In genomic region chr17:57090560-57091185, GRCh38 we compare ENCODE assay signal across 13 cellular contexts. TPM values are rescaled to one million over a fixed set of nuclear protein-coding genes. Genes with fewer than 3 reads are reported as not detected.
DNase-seq lines count a peak whose midpoint lies in the region; ATAC-seq and TF ChIP-seq lines count a peak whose summit lies in the region.
"Had no signal": no experiment of that assay in that cellular context is flagged by ENCODE, and none has a peak within 500 bp of the region (broad histone marks: within the 10 kb centered on the region; RNA-seq: fewer than 3 reads in every experiment).

No MANE protein-coding gene starts in this region.

- no peaks in the 10 kb centered on the region for H3K9me3 ChIP-seq in SK-N-MC (ENCODE audit: low read depth, low read length)
- H3K9me3 ChIP-seq: SJCRH30 had no signal

- no peak for TF ChIP-seq CTCF in fibroblast of the aortic adventitia (IDR thresholded peaks at IDR 0.05; ENCODE audit: insufficient read depth, low read length)

- H3K9ac ChIP-seq in SK-N-MC (ENCODE audit: insufficient read length), result no peak overlapping the region
- no peak overlapping the region for H3K9ac ChIP-seq in rectal smooth muscle tissue (ENCODE audit: low read length)

- DNase-seq in CD1c-positive myeloid dendritic cell (ENCODE audit: extremely low spot score) (peak; percentile 12), SK-N-MC (ENCODE audit: low read depth, low spot score) (peak; percentile 65), fibroblast of the aortic adventitia (ENCODE audit: low read depth) (peak; percentile 38), globus pallidus (ENCODE audit: low spot score) (no peak), DMS 273 treated with DMSO at 0.1 percent for 48 hours (lab: John Stamatoyannopoulos, UW) (no peak)
- DNase-seq: CD4-positive, CD25-positive, alpha-beta regulatory T cell; KBM-7; NCI-H2227 treated with DMSO at 0.1 percent for 48 hours; SJCRH30; stimulated activated CD4-positive, alpha-beta T cell treated with anti-CD3 and anti-CD28 coated beads, Interleukin-15, amount 100 ng/mL, for 24 hours had no signal

- peaks cover 46% of the 10 kb centered on the region for H3K4me1 ChIP-seq in rectal smooth muscle tissue (ENCODE audit: control insufficient read depth, insufficient read depth, low read length)
- H3K4me1 ChIP-seq: SJCRH30 had no signal

- H3K36me3 ChIP-seq in SK-N-MC (ENCODE audit: insufficient read depth, low read length) (no peaks in the 10 kb centered on the region), rectal smooth muscle tissue (ENCODE audit: control insufficient read depth, insufficient read depth, low read length) (no peaks in the 10 kb centered on the region)
- H3K36me3 ChIP-seq: SJCRH30 had no signal

- no peaks in the 10 kb centered on the region for H3K27me3 ChIP-seq in rectal smooth muscle tissue (ENCODE audit: control insufficient read depth, insufficient read depth, low read length)
- H3K27me3 ChIP-seq: SJCRH30 had no signal

- H3K4me3 ChIP-seq in SK-N-MC (no peak overlapping the region), fibroblast of the aortic adventitia (ENCODE audit: low read depth, low read length) (no peak overlapping the region), rectal smooth muscle tissue (ENCODE audit: low read length) (peak overlapping the region; percentile 0)
- H3K4me3 ChIP-seq: SJCRH30 had no signal

- H3K27ac ChIP-seq in SK-N-MC (no peak overlapping the region), rectal smooth muscle tissue (ENCODE audit: low read depth, low read length) (peak overlapping the region; percentile 97)
- H3K27ac ChIP-seq: SJCRH30 had no signal

- ATAC-seq in HG03097 (IDR thresholded peaks at IDR 0.05; ENCODE audit: low FRiP score, unreplicated experiment) (no peak), HG03469 (IDR thresholded peaks at IDR 0.05; ENCODE audit: unreplicated experiment) (no peak)

RNA-seq across cellular contexts. Expression of gene AKAP1, which starts 5.6 kb away (rescaled TPM):
- total RNA-seq in fibroblast of the aortic adventitia (ENCODE audit: low replicate concordance), result 12.9 and 23.6 TPM in 2 replicates

Comparison
In these comparisons a context has a peak if more than half of its experiments do, and no peak if none do; other contexts are left out.
1. DNase-seq: peak in CD1c-positive myeloid dendritic cell (single experiment), SK-N-MC (single experiment) and fibroblast of the aortic adventitia (single experiment); none in globus pallidus (single experiment) and DMS 273 treated with DMSO at 0.1 percent for 48 hours (single experiment).